20 cellular contexts compared by ENCODE assay signal in genomic region chr13:110249326-110249725, GRCh38. TPM values are rescaled to one million over a fixed set of nuclear protein-coding genes. Genes with fewer than 3 reads are reported as not detected.
A peak's percentile ranks its signal among the peaks of the same experiment; 100 is the strongest.
DNase-seq lines count a peak whose midpoint lies in the region; ATAC-seq and TF ChIP-seq lines count a peak whose summit lies in the region.
"Had no signal": no experiment of that assay in that cellular context is flagged by ENCODE, and none has a peak within 500 bp of the region (broad histone marks: within the 10 kb centered on the region; RNA-seq: fewer than 3 reads in every experiment).

No MANE protein-coding gene starts in this region.

- no peak for TF ChIP-seq POLR2A in esophagus muscularis mucosa (IDR thresholded peaks at IDR 0.05; ENCODE audit: low read depth)
- TF ChIP-seq POLR2A in tibial nerve (IDR thresholded peaks at IDR 0.05) = no peak

- intact Hi-C loops in activated CD4-positive, alpha-beta T cell treated with anti-CD3 and anti-CD28 coated beads, Interleukin-2, amount 10 ng/mL, durations not matched to agents 24 days and 14 days (cut with micrococcal nuclease) = no loop called here
- intact Hi-C loops in esophagus muscularis mucosa (cut with DNase I) = loop anchor here (5.0 kb wide), 1 partner anchor 53 kb away; no protein-coding TSS in a partner anchor

- H3K27ac ChIP-seq in esophagus muscularis mucosa (replicated peaks in 1 of 4) (peak overlapping the region; percentile 84 to 88 (median 86)), tibial nerve (peak overlapping the region; percentile 36 to 93 (median 81))
- H3K27ac ChIP-seq: 22Rv1, C4-2B, cardiac muscle cell, SJCRH30 had no signal

- H3K9me3 Mint-ChIP-seq in activated CD4-positive, alpha-beta T cell treated with anti-CD3 and anti-CD28 coated beads, Interleukin-2, amount 10 ng/mL, durations not matched to agents 24 days and 14 days = no peaks in the 10 kb centered on the region
- H3K9me3 Mint-ChIP-seq in osteocyte (ENCODE audit: unreplicated experiment) = no peaks in the 10 kb centered on the region
- H3K9me3 Mint-ChIP-seq in activated T-helper 17 cell treated with anti-CD3 and anti-CD28 coated beads, Interleukin-2, amount 50 U/mL, for 72 hours = no peaks in the 10 kb centered on the region

- H3K4me1 Mint-ChIP-seq in activated CD4-positive, alpha-beta T cell treated with anti-CD3 and anti-CD28 coated beads, Interleukin-2, amount 10 ng/mL, durations not matched to agents 24 days and 14 days = no peaks in the 10 kb centered on the region
- H3K4me1 Mint-ChIP-seq in osteocyte (ENCODE audit: unreplicated experiment) = peaks cover 80% of the 10 kb centered on the region
- H3K4me1 Mint-ChIP-seq in activated T-helper 17 cell treated with anti-CD3 and anti-CD28 coated beads, Interleukin-2, amount 50 U/mL, for 72 hours = no peaks in the 10 kb centered on the region

- peaks cover 5% of the 10 kb centered on the region for H3K27me3 Mint-ChIP-seq in activated CD4-positive, alpha-beta T cell treated with anti-CD3 and anti-CD28 coated beads, Interleukin-2, amount 10 ng/mL, durations not matched to agents 24 days and 14 days
- no peaks in the 10 kb centered on the region for H3K27me3 Mint-ChIP-seq in osteocyte (ENCODE audit: unreplicated experiment)
- peaks cover 9% of the 10 kb centered on the region for H3K27me3 Mint-ChIP-seq in activated T-helper 17 cell treated with anti-CD3 and anti-CD28 coated beads, Interleukin-2, amount 50 U/mL, for 72 hours

- H3K36me3 Mint-ChIP-seq in activated CD4-positive, alpha-beta T cell treated with anti-CD3 and anti-CD28 coated beads, Interleukin-2, amount 10 ng/mL, durations not matched to agents 24 days and 14 days (ENCODE audit: low read depth) = no peaks in the 10 kb centered on the region
- H3K36me3 Mint-ChIP-seq in osteocyte (ENCODE audit: unreplicated experiment) = peaks cover 12% of the 10 kb centered on the region
- H3K36me3 Mint-ChIP-seq in activated T-helper 17 cell treated with anti-CD3 and anti-CD28 coated beads, Interleukin-2, amount 50 U/mL, for 72 hours (ENCODE audit: low read depth) = no peaks in the 10 kb centered on the region

- H3K9me3 ChIP-seq in esophagus muscularis mucosa = no peaks in the 10 kb centered on the region
- no peaks in the 10 kb centered on the region for H3K9me3 ChIP-seq in tibial nerve
- H3K9me3 ChIP-seq: SJCRH30 had no signal

- no peak overlapping the region for H3K4me3 Mint-ChIP-seq in activated CD4-positive, alpha-beta T cell treated with anti-CD3 and anti-CD28 coated beads, Interleukin-2, amount 10 ng/mL, durations not matched to agents 24 days and 14 days
- H3K4me3 Mint-ChIP-seq in osteocyte (ENCODE audit: unreplicated experiment) = peak overlapping the region; percentile 19
- no peak overlapping the region for H3K4me3 Mint-ChIP-seq in activated T-helper 17 cell treated with anti-CD3 and anti-CD28 coated beads, Interleukin-2, amount 50 U/mL, for 72 hours

- TF ChIP-seq CTCF in esophagus muscularis mucosa (IDR thresholded peaks at IDR 0.05) (no peak), osteocyte (IDR thresholded peaks at IDR 0.05) (no peak), tibial nerve (IDR thresholded peaks at IDR 0.05) (no peak)

- WGBS in esophagus muscularis mucosa = 69% methylated on average over 13 of the region's 13 CpGs
- WGBS in tibial nerve, 2 donors = 75 to 77% methylated on average over 13 of the region's 13 CpGs

- peaks cover 71 to 85% (median 83%) of the 10 kb centered on the region in 4 donors for H3K4me1 ChIP-seq in esophagus muscularis mucosa
- peaks cover 0 to 84% (median 58%) of the 10 kb centered on the region in 4 donors for H3K4me1 ChIP-seq in tibial nerve

- H3K4me3 ChIP-seq in esophagus muscularis mucosa (no peak overlapping the region), tibial nerve (no peak overlapping the region)
- H3K4me3 ChIP-seq: cardiac muscle cell, SJCRH30 had no signal

- DNase-seq in activated CD4-positive, alpha-beta T cell treated with anti-CD3 and anti-CD28 coated beads, Interleukin-2, amount 10 ng/mL, durations not matched to agents 24 days and 14 days = peak; percentile 48
- no peak for DNase-seq in activated CD4-positive, alpha-beta T cell treated with anti-CD3 and anti-CD28 coated beads, Interleukin-2, amount 50 U/mL, for 4 hours
- DNase-seq in esophagus muscularis mucosa (ENCODE audit: extremely low spot score) = peak; percentile 72
- DNase-seq in osteocyte (ENCODE audit: extremely low spot score, unreplicated experiment) = peak; percentile 25
- DNase-seq in tibial nerve (ENCODE audit: low spot score in 2 of 2) = no peak
- DNase-seq in NCI-H1694 treated with DMSO at 0.1 percent for 48 hours (lab: John Stamatoyannopoulos, UW) = no peak
- DNase-seq: activated CD4-positive, alpha-beta T cell treated with anti-CD3 and anti-CD28 coated beads for 4 hours; activated naive CD4-positive, alpha-beta T cell treated with anti-CD3 and anti-CD28 coated beads, Interleukin-2, amount 50 U/mL, for 16 hours; DMS79; midbrain; NCI-H187; NCI-H446 treated with DMSO at 0.1 percent for 48 hours; occipital lobe; SJCRH30; T1000 had no signal

- TF ChIP-seq EP300 in esophagus muscularis mucosa (IDR thresholded peaks at IDR 0.05) (peak; percentile 47), tibial nerve (IDR thresholded peaks at IDR 0.05) (peak in 1 of 2 donors; percentile 40)

- ATAC-seq in activated T-helper 17 cell treated with anti-CD3 and anti-CD28 coated beads, Interleukin-2, amount 50 U/mL, for 72 hours (replicated peaks) = no peak
- no peak for ATAC-seq in GM18870 (IDR thresholded peaks at IDR 0.05; ENCODE audit: unreplicated experiment)

- no peak overlapping the region for H3K27ac Mint-ChIP-seq in activated CD4-positive, alpha-beta T cell treated with anti-CD3 and anti-CD28 coated beads, Interleukin-2, amount 10 ng/mL, durations not matched to agents 24 days and 14 days
- H3K27ac Mint-ChIP-seq in osteocyte (ENCODE audit: unreplicated experiment) = peak overlapping the region; percentile 99
- H3K27ac Mint-ChIP-seq in activated T-helper 17 cell treated with anti-CD3 and anti-CD28 coated beads, Interleukin-2, amount 50 U/mL, for 72 hours = no peak overlapping the region

- H3K27me3 ChIP-seq in esophagus muscularis mucosa (no peaks in the 10 kb centered on the region), tibial nerve (no peaks in the 10 kb centered on the region)
- H3K27me3 ChIP-seq: cardiac muscle cell, SJCRH30 had no signal

- H3K36me3 ChIP-seq in esophagus muscularis mucosa (peaks cover 0 to 4% (median 0%) of the 10 kb centered on the region in 4 donors), tibial nerve (no peaks in the 10 kb centered on the region)
- H3K36me3 ChIP-seq: cardiac muscle cell had no signal

RNA-seq across cellular contexts. Expression of gene COL4A1, which starts 57.6 kb away (rescaled TPM):
- total RNA-seq in activated CD4-positive, alpha-beta T cell treated with anti-CD3 and anti-CD28 coated beads, Interleukin-2, amount 10 ng/mL, durations not matched to agents 24 days and 14 days = not detected in 2 replicates
- 100 to 1,000 TPM; 328 to 578 (median 405) TPM for total RNA-seq in esophagus muscularis mucosa
- total RNA-seq in osteocyte = 3,181 and 3,589 TPM in 2 replicates
- 100 to 1,000 TPM; 385 to 583 (median 526) TPM for total RNA-seq in tibial nerve
- not detected for total RNA-seq in activated T-helper 17 cell treated with anti-CD3 and anti-CD28 coated beads, Interleukin-2, amount 50 U/mL, for 72 hours

RNA-seq across cellular contexts. Expression of gene COL4A2, which starts 57.8 kb away (rescaled TPM):
- not detected in 2 replicates for total RNA-seq in activated CD4-positive, alpha-beta T cell treated with anti-CD3 and anti-CD28 coated beads, Interleukin-2, amount 10 ng/mL, durations not matched to agents 24 days and 14 days
- total RNA-seq in esophagus muscularis mucosa (100 to 1,000 TPM; 419 to 931 (median 555) TPM), osteocyte (2,001 and 2,067 TPM in 2 replicates), tibial nerve (100 to 1,000 TPM; 576 to 821 (median 658) TPM)
- total RNA-seq in activated T-helper 17 cell treated with anti-CD3 and anti-CD28 coated beads, Interleukin-2, amount 50 U/mL, for 72 hours = under 1 TPM in 1 of 2 donors, not detected in 1; 0.56 TPM

Comparison
In these comparisons a context has a peak if more than half of its experiments do, and no peak if none do; other contexts are left out.
1. DNase-seq: peak in activated CD4-positive, alpha-beta T cell treated with anti-CD3 and anti-CD28 coated beads, Interleukin-2, amount 10 ng/mL, durations not matched to agents 24 days and 14 days (single experiment), esophagus muscularis mucosa (single experiment) and osteocyte (single experiment); none in activated CD4-positive, alpha-beta T cell treated with anti-CD3 and anti-CD28 coated beads, Interleukin-2, amount 50 U/mL, for 4 hours (0 of 2), tibial nerve (0 of 2) and NCI-H1694 treated with DMSO at 0.1 percent for 48 hours (single experiment).
2. RNA of gene COL4A1, which starts 57.6 kb away (total RNA-seq): 3,181 to 3,589 TPM in osteocyte, 385 to 583 TPM in tibial nerve and 328 to 578 TPM in esophagus muscularis mucosa; not detected in activated T-helper 17 cell treated with anti-CD3 and anti-CD28 coated beads, Interleukin-2, amount 50 U/mL, for 72 hours and not detected in activated CD4-positive, alpha-beta T cell treated with anti-CD3 and anti-CD28 coated beads, Interleukin-2, amount 10 ng/mL, durations not matched to agents 24 days and 14 days; every median in the first group is over 100 times any median in the second.
3. RNA of gene COL4A2, which starts 57.8 kb away (total RNA-seq): 2,001 to 2,067 TPM in osteocyte, 576 to 821 TPM in tibial nerve and 419 to 931 TPM in esophagus muscularis mucosa; 0.56 TPM in activated T-helper 17 cell treated with anti-CD3 and anti-CD28 coated beads, Interleukin-2, amount 50 U/mL, for 72 hours and not detected in activated CD4-positive, alpha-beta T cell treated with anti-CD3 and anti-CD28 coated beads, Interleukin-2, amount 10 ng/mL, durations not matched to agents 24 days and 14 days; every median in the first group is over 100 times any median in the second.